17 cellular contexts compared by ENCODE assay signal in genomic region chr6:169997930-169998218, GRCh38.
DNase-seq lines count a peak whose midpoint lies in the region; ATAC-seq, FAIRE-seq and TF ChIP-seq lines count a peak whose summit lies in the region.
"Had no signal": no experiment of that assay in that cellular context is flagged by ENCODE, and none has a peak within 500 bp of the region (broad histone marks: within the 10 kb centered on the region; RNA-seq: fewer than 3 reads in every experiment).

No MANE protein-coding gene starts in this region.

- no peak overlapping the region for H2BK12ac ChIP-seq in neuronal stem cell (ENCODE audit: low read length)

- H3K79me1 ChIP-seq in neuronal stem cell (ENCODE audit: low read depth, low read length): no peaks in the 10 kb centered on the region

- H3K4ac ChIP-seq in neuronal stem cell (ENCODE audit: low read length): no peak overlapping the region

- H3K23ac ChIP-seq in neuronal stem cell (ENCODE audit: low read depth, low read length, poor library complexity): no peak overlapping the region

- no peaks in the 10 kb centered on the region for H3F3A ChIP-seq in neural progenitor cell (ENCODE audit: low read depth)

- peak; percentile 20 for TF ChIP-seq CTCF in CD14-positive monocyte (IDR thresholded peaks at IDR 0.05)
- TF ChIP-seq CTCF in astrocyte (IDR thresholded peaks at IDR 0.05; ENCODE audit: insufficient read depth, low read depth, low read length): no peak
- TF ChIP-seq CTCF in neural progenitor cell (IDR thresholded peaks at IDR 0.05): no peak

- no peak for ATAC-seq in GM21528 (IDR thresholded peaks at IDR 0.05; ENCODE audit: low FRiP score, unreplicated experiment)
- no peak for ATAC-seq in stimulated activated naive CD8-positive, alpha-beta T cell treated with anti-CD3 and anti-CD28 coated beads, Interleukin-15, amount 100 ng/mL, for 72 hours
- ATAC-seq: Panc1 had no signal

- no peaks in the 10 kb centered on the region for H3K36me3 ChIP-seq in astrocyte (ENCODE audit: insufficient read depth, low read length)
- H3K36me3 ChIP-seq in neuronal stem cell (replicated peaks in 1 of 2; ENCODE audit: control insufficient read depth in 2 of 2, insufficient read depth in 2 of 2, low read length in 2 of 2): peaks cover 0 to 3% of the 10 kb centered on the region in 2 donors
- no peaks in the 10 kb centered on the region for H3K36me3 ChIP-seq in neural progenitor cell
- H3K36me3 ChIP-seq: esophagus muscularis mucosa, lower lobe of right lung had no signal

- H4K91ac ChIP-seq in neuronal stem cell (ENCODE audit: low read depth, low read length, poor library complexity): no peak overlapping the region

- peaks cover 4 to 5% of the 10 kb centered on the region in 2 donors for H3K36me3 Mint-ChIP-seq in CD14-positive monocyte
- H3K36me3 Mint-ChIP-seq in astrocyte (ENCODE audit: low read depth, unreplicated experiment): peaks cover 2% of the 10 kb centered on the region
- H3K36me3 Mint-ChIP-seq in neural progenitor cell: no peaks in the 10 kb centered on the region

- H3K4me3 ChIP-seq in astrocyte (ENCODE audit: insufficient read depth, low read depth, low read length) (no peak overlapping the region), neuronal stem cell (ENCODE audit: low read length in 2 of 2) (no peak overlapping the region), neural progenitor cell (no peak overlapping the region)
- H3K4me3 ChIP-seq: esophagus muscularis mucosa, lower lobe of right lung had no signal

- H3K27ac ChIP-seq in astrocyte (ENCODE audit: low read depth, low read length) (no peak overlapping the region), neuronal stem cell (replicated peaks; ENCODE audit: low read length) (no peak overlapping the region), neural progenitor cell (no peak overlapping the region)
- H3K27ac ChIP-seq: esophagus muscularis mucosa, lower lobe of right lung had no signal

- H3K9me3 ChIP-seq in astrocyte (ENCODE audit: insufficient read depth, low read depth, low read length): no peaks in the 10 kb centered on the region
- peaks cover under 1 to 4% of the 10 kb centered on the region in 2 donors for H3K9me3 ChIP-seq in neuronal stem cell (replicated peaks in 1 of 2; ENCODE audit: control insufficient read depth in 2 of 2, insufficient read depth in 1 of 2, low read depth in 1 of 2, low read length in 2 of 2)
- peaks cover 3% of the 10 kb centered on the region for H3K9me3 ChIP-seq in neural progenitor cell (ENCODE audit: low read depth)
- H3K9me3 ChIP-seq: esophagus muscularis mucosa had no signal

- H3K9ac ChIP-seq in astrocyte (ENCODE audit: low read length) (no peak overlapping the region), neuronal stem cell (ENCODE audit: low read depth, low read length, poor library complexity) (no peak overlapping the region), neural progenitor cell (no peak overlapping the region)

- H3K4me1 ChIP-seq in astrocyte (ENCODE audit: insufficient read depth, low read length) (no peaks in the 10 kb centered on the region), neuronal stem cell (ENCODE audit: control insufficient read depth in 2 of 2, insufficient read depth in 1 of 2, low read depth in 1 of 2, low read length in 2 of 2) (peaks cover 0 to 1% of the 10 kb centered on the region in 2 donors), neural progenitor cell (peaks cover 3% of the 10 kb centered on the region)
- H3K4me1 ChIP-seq: esophagus muscularis mucosa had no signal

- no peak overlapping the region for H3K4me2 ChIP-seq in astrocyte (ENCODE audit: low read length)
- no peak overlapping the region for H3K4me2 ChIP-seq in neuronal stem cell (ENCODE audit: insufficient read depth, low read length, poor library complexity, severe bottlenecking)
- no peak overlapping the region for H3K4me2 ChIP-seq in neural progenitor cell

- no peak overlapping the region for H2AFZ ChIP-seq in astrocyte (ENCODE audit: low read depth, low read length)
- no peak overlapping the region for H2AFZ ChIP-seq in neuronal stem cell (ENCODE audit: low read length)
- no peak overlapping the region for H2AFZ ChIP-seq in neural progenitor cell (replicated peaks)

- H3K79me2 ChIP-seq in astrocyte (ENCODE audit: insufficient read depth, low read length) (no peaks in the 10 kb centered on the region), neural progenitor cell (ENCODE audit: low read depth) (no peaks in the 10 kb centered on the region)

- H3K4me1 Mint-ChIP-seq in CD14-positive monocyte (peaks cover 15% of the 10 kb centered on the region), astrocyte (ENCODE audit: low read depth, unreplicated experiment) (peaks cover 22% of the 10 kb centered on the region), neural progenitor cell (peaks cover 11% of the 10 kb centered on the region)
- H3K4me1 Mint-ChIP-seq in stimulated activated naive CD8-positive, alpha-beta T cell treated with anti-CD3 and anti-CD28 coated beads, Interleukin-15, amount 100 ng/mL, for 72 hours: peaks cover 15% of the 10 kb centered on the region

- peaks cover 4 to 21% (median 15%) of the 10 kb centered on the region in 7 donors for H3K9me3 Mint-ChIP-seq in CD14-positive monocyte
- H3K9me3 Mint-ChIP-seq in astrocyte (ENCODE audit: unreplicated experiment): peaks cover 19% of the 10 kb centered on the region
- peaks cover 24% of the 10 kb centered on the region for H3K9me3 Mint-ChIP-seq in neural progenitor cell
- peaks cover 9 to 21% of the 10 kb centered on the region in 2 donors for H3K9me3 Mint-ChIP-seq in stimulated activated naive CD8-positive, alpha-beta T cell treated with anti-CD3 and anti-CD28 coated beads, Interleukin-15, amount 100 ng/mL, for 72 hours

- H2BK120ac ChIP-seq in neuronal stem cell (ENCODE audit: low read depth, low read length): no peak overlapping the region

- no peak for FAIRE-seq in astrocyte (lab: Jason Lieb, UNC)

- intact Hi-C loops in CD14-positive monocyte (cut with micrococcal nuclease): no loop called here

- H3K4me3 Mint-ChIP-seq in CD14-positive monocyte: peak overlapping the region; percentile 42 to 77
- H3K4me3 Mint-ChIP-seq in astrocyte (ENCODE audit: unreplicated experiment): no peak overlapping the region
- no peak overlapping the region for H3K4me3 Mint-ChIP-seq in neural progenitor cell
- H3K4me3 Mint-ChIP-seq in stimulated activated naive CD8-positive, alpha-beta T cell treated with anti-CD3 and anti-CD28 coated beads, Interleukin-15, amount 100 ng/mL, for 72 hours: no peak overlapping the region
- H3K4me3 Mint-ChIP-seq: naive B cell; stimulated activated naive CD8-positive, alpha-beta T cell treated with anti-CD3 and anti-CD28 coated beads, Interleukin-15, Interleukin-2, amounts not matched to agents 100 ng/mL and 50 ng/mL, for 24 hours had no signal

- peak overlapping the region; percentile 48 for H2AK5ac ChIP-seq in neuronal stem cell (ENCODE audit: low read depth, low read length)

- no peak overlapping the region for H3K14ac ChIP-seq in neuronal stem cell (ENCODE audit: low read length)

- no peak overlapping the region for H3K18ac ChIP-seq in neuronal stem cell (ENCODE audit: low read length)

- H3K27me3 Mint-ChIP-seq in CD14-positive monocyte (ENCODE audit: low read depth in 3 of 3): peaks cover 1 to 6% (median 4%) of the 10 kb centered on the region in 3 donors
- H3K27me3 Mint-ChIP-seq in astrocyte (ENCODE audit: low read depth, unreplicated experiment): peaks cover 6% of the 10 kb centered on the region
- peaks cover 16% of the 10 kb centered on the region for H3K27me3 Mint-ChIP-seq in neural progenitor cell (ENCODE audit: insufficient read depth, low read depth)
- no peaks in the 10 kb centered on the region for H3K27me3 Mint-ChIP-seq in stimulated activated naive CD8-positive, alpha-beta T cell treated with anti-CD3 and anti-CD28 coated beads, Interleukin-15, amount 100 ng/mL, for 72 hours
- H3K27me3 Mint-ChIP-seq: stimulated activated naive CD8-positive, alpha-beta T cell treated with anti-CD3 and anti-CD28 coated beads, Interleukin-15, Interleukin-2, amounts not matched to agents 100 ng/mL and 50 ng/mL, for 24 hours had no signal

- peak overlapping the region in 1 of 7 donors; percentile 93 for H3K27ac Mint-ChIP-seq in CD14-positive monocyte
- peak overlapping the region; percentile 29 for H3K27ac Mint-ChIP-seq in astrocyte (ENCODE audit: unreplicated experiment)
- no peak overlapping the region for H3K27ac Mint-ChIP-seq in neural progenitor cell
- H3K27ac Mint-ChIP-seq in stimulated activated naive CD8-positive, alpha-beta T cell treated with anti-CD3 and anti-CD28 coated beads, Interleukin-15, amount 100 ng/mL, for 72 hours: peak overlapping the region in 1 of 2 donors; percentile 73
- H3K27ac Mint-ChIP-seq: stimulated activated naive CD8-positive, alpha-beta T cell treated with anti-CD3 and anti-CD28 coated beads, Interleukin-15, Interleukin-2, amounts not matched to agents 100 ng/mL and 50 ng/mL, for 24 hours had no signal

- no CpG with 5 or more reads among the region's 7 CpGs for WGBS in neuronal stem cell (ENCODE audit: extremely low coverage in 2 of 2, insufficient read length in 2 of 2, insufficient replicate concordance in 1 of 2), 2 donors

- H3K27me3 ChIP-seq in astrocyte (ENCODE audit: insufficient read depth, low read length): no peaks in the 10 kb centered on the region
- H3K27me3 ChIP-seq in neuronal stem cell (ENCODE audit: control insufficient read depth in 3 of 3, insufficient read depth in 3 of 3, low read depth in 1 of 3, low read length in 3 of 3): peaks cover 0 to 3% (median 0%) of the 10 kb centered on the region in 3 experiments
- no peaks in the 10 kb centered on the region for H3K27me3 ChIP-seq in neural progenitor cell
- H3K27me3 ChIP-seq: esophagus muscularis mucosa had no signal

- no peak overlapping the region for H4K8ac ChIP-seq in neuronal stem cell (ENCODE audit: low read depth, low read length)

- no peak overlapping the region for H2BK5ac ChIP-seq in neuronal stem cell (ENCODE audit: low read length)

- no peak overlapping the region for H2BK15ac ChIP-seq in neuronal stem cell (ENCODE audit: low read length)

- DNase-seq in CD14-positive monocyte (ENCODE audit: low spot score) (peak; percentile 84), Kasumi-1 (lab: John Stamatoyannopoulos, UW) (peak; percentile 40 to 43), astrocyte (ENCODE audit: low read depth) (no peak), neuronal stem cell (ENCODE audit: low spot score) (no peak), neural progenitor cell (ENCODE audit: low spot score) (no peak), retina (no peak)
- DNase-seq in stimulated activated naive CD8-positive, alpha-beta T cell treated with anti-CD3 and anti-CD28 coated beads, Interleukin-15, amount 100 ng/mL, for 72 hours: no peak
- DNase-seq: effector CD4-positive, alpha-beta T cell; lower lobe of right lung; naive B cell; NCI-H2081 treated with DMSO at 0.1 percent for 48 hours; NCI-H524; stimulated activated CD4-positive, alpha-beta T cell treated with anti-CD3 and anti-CD28 coated beads, Interleukin-15, amount 100 ng/mL, for 24 hours had no signal

- H4K20me1 ChIP-seq in astrocyte (ENCODE audit: insufficient read depth, low read length) (no peaks in the 10 kb centered on the region), neural progenitor cell (ENCODE audit: low read depth) (no peaks in the 10 kb centered on the region)

Comparison
In these comparisons a context has a peak if more than half of its experiments do, and no peak if none do; other contexts are left out.
1. DNase-seq: peak in CD14-positive monocyte (single experiment) and Kasumi-1 (2 of 2); none in astrocyte (single experiment), neuronal stem cell (single experiment), neural progenitor cell (single experiment), stimulated activated naive CD8-positive, alpha-beta T cell treated with anti-CD3 and anti-CD28 coated beads, Interleukin-15, amount 100 ng/mL, for 72 hours (0 of 2) and retina (single experiment).
2. H3K4me3 Mint-ChIP-seq: peak in CD14-positive monocyte (2 of 2); none in astrocyte (single experiment), neural progenitor cell (single experiment) and stimulated activated naive CD8-positive, alpha-beta T cell treated with anti-CD3 and anti-CD28 coated beads, Interleukin-15, amount 100 ng/mL, for 72 hours (0 of 2).